ENCODE assay signal across 8 cellular contexts in the genomic region with DNA sequence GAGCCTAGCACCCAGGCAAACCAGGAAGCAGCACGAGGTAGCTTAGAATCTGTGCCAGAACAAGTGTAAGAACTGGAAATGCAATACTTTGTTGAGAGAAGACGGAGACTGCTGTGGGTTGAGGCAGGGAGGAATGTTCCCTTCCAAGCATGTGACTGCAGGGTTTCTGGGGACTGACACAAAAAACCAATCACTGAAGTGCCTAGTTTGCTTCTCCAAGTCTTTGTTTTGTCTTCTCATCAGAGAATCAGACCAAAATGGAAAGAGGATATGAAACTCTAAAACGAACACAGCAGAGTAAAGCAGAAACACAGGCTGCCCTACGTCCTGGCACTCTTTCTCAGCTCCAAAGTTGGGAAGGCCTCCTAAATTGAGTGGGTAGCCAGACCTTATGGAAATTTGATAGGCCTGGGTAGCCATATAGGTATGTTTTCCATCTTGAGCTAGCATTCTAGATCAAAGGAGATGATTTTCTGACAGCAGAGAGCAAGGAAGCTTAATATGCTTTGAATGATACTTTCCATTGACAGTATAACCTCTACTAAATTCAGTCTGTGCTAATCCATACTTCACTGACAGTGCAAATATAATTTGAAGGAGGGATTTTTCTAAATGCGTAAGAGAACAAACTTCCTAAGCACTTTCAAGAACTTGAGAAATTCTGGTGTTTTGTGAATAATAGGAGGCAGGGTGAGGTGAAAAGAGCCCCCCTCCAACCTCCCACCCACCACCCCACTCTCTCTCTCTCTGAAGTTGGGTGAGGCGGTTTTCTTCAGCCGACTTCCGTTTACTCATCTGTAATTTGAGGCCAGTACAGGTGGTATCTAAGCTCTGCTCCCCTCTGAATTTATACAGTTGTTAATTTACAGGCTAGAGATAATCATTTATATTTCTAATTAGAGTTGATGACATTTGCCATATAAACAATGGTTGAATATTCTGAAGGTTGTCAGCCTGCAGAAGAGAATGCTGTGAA. TPM values are rescaled to one million over a fixed set of nuclear protein-coding genes. Genes with fewer than 3 reads are reported as not detected.
A peak's percentile ranks its signal among the peaks of the same experiment; 100 is the strongest.
DNase-seq lines count a peak whose midpoint lies in the region; ATAC-seq and TF ChIP-seq lines count a peak whose summit lies in the region.

No MANE protein-coding gene starts in this region.

- ATAC-seq in GM18517 (IDR thresholded peaks at IDR 0.05; ENCODE audit: unreplicated experiment), result peak; percentile 94
- ATAC-seq in HG02798 (IDR thresholded peaks at IDR 0.05; ENCODE audit: poor library complexity, unreplicated experiment), result peak; percentile 90
- peak; percentile 31 for ATAC-seq in mucosa of descending colon

- peaks cover 77% of the 10 kb centered on the region for H3K27me3 ChIP-seq in OCI-LY3 (ENCODE audit: low read depth, low read length)
- H3K27me3 ChIP-seq in GM23248 (replicated peaks; ENCODE audit: insufficient read depth), result peaks cover 15% of the 10 kb centered on the region

- no peaks in the 10 kb centered on the region for H3K9me3 ChIP-seq in OCI-LY3 (ENCODE audit: insufficient read depth, low read length)
- no peaks in the 10 kb centered on the region for H3K9me3 ChIP-seq in mucosa of descending colon
- no peaks in the 10 kb centered on the region for H3K9me3 ChIP-seq in GM23248 (ENCODE audit: low read depth)

- H2AFZ ChIP-seq in OCI-LY3 (ENCODE audit: low read depth, low read length) (no peak overlapping the region), GM23248 (no peak overlapping the region)

- H3K79me2 ChIP-seq in OCI-LY3 (ENCODE audit: low read length) (no peaks in the 10 kb centered on the region), GM23248 (ENCODE audit: insufficient read depth) (no peaks in the 10 kb centered on the region)

- WGBS in GM23248 (ENCODE audit: low coverage in 1 of 2, low lambda C conversion rate in 2 of 2, missing lambda C conversion rate in 2 of 2), 2 experiments, result 80 to 85% methylated on average over 8 of the region's 8 CpGs

- peak overlapping the region; percentile 43 for H3K27ac ChIP-seq in OCI-LY3 (ENCODE audit: low read length)
- no peak overlapping the region for H3K27ac ChIP-seq in GM23248

- intact Hi-C loops in mucosa of descending colon (cut with DNase I, micrococcal nuclease), result no loop called here

- no peaks in the 10 kb centered on the region for H3F3A ChIP-seq in GM23248 (ENCODE audit: insufficient read depth)

- DNase-seq in mucosa of descending colon (no peak), amniotic stem cell (lab: John Stamatoyannopoulos, UW) (no peak), islet precursor cell (no peak), SHP77 treated with DMSO at 0.1 percent for 48 hours (lab: John Stamatoyannopoulos, UW) (no peak), GM23248 (no peak)

- no peak for TF ChIP-seq CTCF in OCI-LY3 (IDR thresholded peaks at IDR 0.05; ENCODE audit: low read depth, low read length)
- TF ChIP-seq CTCF in mucosa of descending colon (IDR thresholded peaks at IDR 0.05), result no peak

- H3K9ac ChIP-seq in OCI-LY3 (ENCODE audit: low read length) (no peak overlapping the region), GM23248 (no peak overlapping the region)

- H3K4me2 ChIP-seq in OCI-LY3 (ENCODE audit: low read length) (peak overlapping the region; percentile 88), GM23248 (ENCODE audit: unreplicated experiment) (no peak overlapping the region)

- H3K4me1 ChIP-seq in OCI-LY3 (ENCODE audit: low read length) (peaks cover 59% of the 10 kb centered on the region), mucosa of descending colon (ENCODE audit: low read depth) (peaks cover 12% of the 10 kb centered on the region), GM23248 (ENCODE audit: insufficient read depth) (no peaks in the 10 kb centered on the region)

- H4K20me1 ChIP-seq in OCI-LY3 (ENCODE audit: insufficient read depth, low read length) (peaks cover 8% of the 10 kb centered on the region; the same call in 1 of the 2 replicates), GM23248 (ENCODE audit: insufficient read depth) (no peaks in the 10 kb centered on the region)

- no peaks in the 10 kb centered on the region for H3K9me2 ChIP-seq in GM23248 (ENCODE audit: insufficient read depth)

- peak overlapping the region; percentile 45 for H3K4me3 ChIP-seq in OCI-LY3 (ENCODE audit: low read length)
- no peak overlapping the region for H3K4me3 ChIP-seq in mucosa of descending colon
- no peak overlapping the region for H3K4me3 ChIP-seq in GM23248

- in situ Hi-C loops in GM23248 (cut with MboI), result no loop called here

- H3K36me3 ChIP-seq in OCI-LY3 (replicated peaks; ENCODE audit: low read depth, low read length) (no peaks in the 10 kb centered on the region), mucosa of descending colon (ENCODE audit: low read depth) (no peaks in the 10 kb centered on the region), GM23248 (ENCODE audit: low read depth) (no peaks in the 10 kb centered on the region)

RNA-seq across cellular contexts. Expression of gene ADRB2, which starts 5.5 kb away (rescaled TPM):
- total RNA-seq in mucosa of descending colon, result 1 to 10 TPM in 2 of 3 donors, under 1 TPM in 1; 0.41 to 3.1 (median 1.4) TPM
- total RNA-seq in GM23248 (2014; rRNA removed; shearing (Covaris generic)), result 0.65 TPM in 1 of 2 replicates, not detected in the other
- polyA plus RNA-seq in GM23248 (2016; fragmentation: Nextera tagmentation; extraction: Ambion mirVana), result 0.09 and 0.19 TPM in 2 replicates

Comparison
In these comparisons a context has a peak if more than half of its experiments do, and no peak if none do; other contexts are left out.
1. ATAC-seq: peak in every context shown above with its lines; median percentile 94 in GM18517; 90 in HG02798; 31 in mucosa of descending colon.